In genomic region chr15:62307551-62307950, GRCh38 we compare ENCODE assay signal across 13 cellular contexts.
A peak's percentile ranks its signal among the peaks of the same experiment; 100 is the strongest.
DNase-seq lines count a peak whose midpoint lies in the region; ATAC-seq, FAIRE-seq and TF ChIP-seq lines count a peak whose summit lies in the region.
"Had no signal": no experiment of that assay in that cellular context is flagged by ENCODE, and none has a peak within 500 bp of the region (broad histone marks: within the 10 kb centered on the region; RNA-seq: fewer than 3 reads in every experiment).

No MANE protein-coding gene starts in this region.

- H3K27ac ChIP-seq in lower lobe of right lung: no peak overlapping the region

- no peaks in the 10 kb centered on the region for H3K9me3 ChIP-seq in Loucy (ENCODE audit: insufficient read depth, low read depth, low read length)
- no peaks in the 10 kb centered on the region for H3K9me3 ChIP-seq in lower lobe of right lung

- no peaks in the 10 kb centered on the region for H3K79me2 ChIP-seq in Loucy (ENCODE audit: insufficient read depth, low read length)

- no peaks in the 10 kb centered on the region for H4K20me1 ChIP-seq in Loucy (ENCODE audit: insufficient read depth, low read length, poor library complexity, severe bottlenecking)
- H4K20me1 ChIP-seq: BLaER1 treated with 17β-estradiol and CSF1 and Interleukin-3, amounts not matched to agents 10 nM and 100 nM had no signal

- H3K4me1 ChIP-seq in Loucy (ENCODE audit: insufficient read depth, low read length, poor library complexity, severe bottlenecking) (peaks cover 11% of the 10 kb centered on the region), lower lobe of right lung (peaks cover 10% of the 10 kb centered on the region)

- H3F3A ChIP-seq in Loucy (ENCODE audit: low read depth): no peaks in the 10 kb centered on the region

- H3K4me3 ChIP-seq in Loucy (ENCODE audit: low read length, poor library complexity, severe bottlenecking) (no peak overlapping the region), bronchial epithelial cell (ENCODE audit: low read depth, low read length) (no peak overlapping the region), lower lobe of right lung (no peak overlapping the region)
- H3K4me3 ChIP-seq: BLaER1 treated with 17β-estradiol and CSF1 and Interleukin-3, amounts not matched to agents 10 nM and 100 nM had no signal

- DNase-seq in AG09319 (ENCODE audit: extremely low read depth, low read depth) (peak; percentile 1), bronchial epithelial cell (ENCODE audit: low read depth) (peak; percentile 91), kidney tubule cell (ENCODE audit: low spot score) (peak; percentile 90), NCI-H510A (lab: John Stamatoyannopoulos, UW) (no peak), SHP77 (lab: John Stamatoyannopoulos, UW) (no peak), lower lobe of right lung (no peak)
- no peak for DNase-seq in activated CD4-positive, alpha-beta T cell treated with anti-CD3 and anti-CD28 coated beads for 1 hour
- DNase-seq: activated gamma-delta T cell treated with Interleukin-2 at 50 U/mL for 16 hours, naive B cell had no signal

- no peak for FAIRE-seq in bronchial epithelial cell (lab: Jason Lieb, UNC)
- FAIRE-seq: frontal cortex had no signal

- H3K36me3 ChIP-seq in Loucy (ENCODE audit: insufficient read depth, low read length): no peaks in the 10 kb centered on the region
- no peaks in the 10 kb centered on the region for H3K36me3 ChIP-seq in bronchial epithelial cell (ENCODE audit: control insufficient read depth, insufficient read depth, low read length)
- H3K36me3 ChIP-seq in lower lobe of right lung: no peaks in the 10 kb centered on the region
- H3K36me3 ChIP-seq: BLaER1 treated with 17β-estradiol and CSF1 and Interleukin-3, amounts not matched to agents 10 nM and 100 nM had no signal

- H3K9ac ChIP-seq in Loucy (ENCODE audit: low read depth, low read length, poor library complexity, severe bottlenecking): no peak overlapping the region

- H2AFZ ChIP-seq in Loucy (ENCODE audit: low read length): peak overlapping the region; percentile 81; the same call in 1 of the 2 replicates

- TF ChIP-seq CTCF in AG09319 (IDR thresholded peaks at IDR 0.05; ENCODE audit: low read depth, low read length) (no peak), Loucy (conservative IDR thresholded peaks at IDR 0.05; ENCODE audit: low read length) (no peak), bronchial epithelial cell (IDR thresholded peaks at IDR 0.05; ENCODE audit: insufficient read depth, low read length, severe bottlenecking) (no peak), lower lobe of right lung (IDR thresholded peaks at IDR 0.05) (no peak)

- no peak for ATAC-seq in lower lobe of right lung
- ATAC-seq: stimulated activated effector memory CD8-positive, alpha-beta T cell treated with anti-CD3 and anti-CD28 coated beads, Interleukin-12 subunit alpha, Interleukin-12 subunit beta, amount 100 ng/mL, for 72 hours had no signal

- no peaks in the 10 kb centered on the region for H3K9me2 ChIP-seq in Loucy (replicated peaks; ENCODE audit: low read depth, low read length)

- H3K27me3 ChIP-seq in Loucy (ENCODE audit: insufficient read depth, low read length, poor library complexity, severe bottlenecking) (no peaks in the 10 kb centered on the region), bronchial epithelial cell (ENCODE audit: control insufficient read depth, insufficient read depth, low read length) (no peaks in the 10 kb centered on the region), lower lobe of right lung (ENCODE audit: low read depth) (no peaks in the 10 kb centered on the region)
- H3K27me3 ChIP-seq: BLaER1 treated with 17β-estradiol and CSF1 and Interleukin-3, amounts not matched to agents 10 nM and 100 nM had no signal

- no peak overlapping the region for H3K4me2 ChIP-seq in Loucy (ENCODE audit: low read depth, low read length, poor library complexity, severe bottlenecking)

- intact Hi-C loops in lower lobe of right lung (cut with DNase I): no loop called here

Comparison
In these comparisons a context has a peak if more than half of its experiments do, and no peak if none do; other contexts are left out.
1. DNase-seq: peak in AG09319 (single experiment), bronchial epithelial cell (single experiment) and kidney tubule cell (single experiment); none in activated CD4-positive, alpha-beta T cell treated with anti-CD3 and anti-CD28 coated beads for 1 hour (single experiment), NCI-H510A (single experiment), SHP77 (0 of 2) and lower lobe of right lung (single experiment).